ENCODE assay signal across 23 cellular contexts in genomic region chr1:229170778-229171505, GRCh38.
DNase-seq lines count a peak whose midpoint lies in the region; ATAC-seq and TF ChIP-seq lines count a peak whose summit lies in the region.
"Had no signal": no experiment of that assay in that cellular context is flagged by ENCODE, and none has a peak within 500 bp of the region (broad histone marks: within the 10 kb centered on the region; RNA-seq: fewer than 3 reads in every experiment).

No MANE protein-coding gene starts in this region.

- H3K9me3 ChIP-seq in hepatocyte (ENCODE audit: low read depth) (no peaks in the 10 kb centered on the region), neuronal stem cell (replicated peaks in 1 of 2; ENCODE audit: control insufficient read depth in 2 of 2, insufficient read depth in 1 of 2, low read depth in 1 of 2, low read length in 2 of 2) (no peaks in the 10 kb centered on the region)
- H3K9me3 ChIP-seq: gastroesophageal sphincter, left lung, right atrium auricular region, upper lobe of right lung had no signal

- H4K91ac ChIP-seq in neuronal stem cell (ENCODE audit: low read depth, low read length, poor library complexity), result no peak overlapping the region

- no peaks in the 10 kb centered on the region for H3K79me2 ChIP-seq in hepatocyte
- H3K79me2 ChIP-seq: parathyroid adenoma had no signal

- H3K4me2 ChIP-seq in hepatocyte (no peak overlapping the region), neuronal stem cell (ENCODE audit: insufficient read depth, low read length, poor library complexity, severe bottlenecking) (no peak overlapping the region)
- H3K4me2 ChIP-seq: PC-9 had no signal

- H3K27me3 ChIP-seq in hepatocyte (no peaks in the 10 kb centered on the region), neuronal stem cell (ENCODE audit: control insufficient read depth in 3 of 3, insufficient read depth in 3 of 3, low read depth in 1 of 3, low read length in 3 of 3) (peaks cover 0 to 7% (median 0%) of the 10 kb centered on the region in 3 experiments)
- H3K27me3 ChIP-seq: dorsolateral prefrontal cortex, gastroesophageal sphincter, left lung, right atrium auricular region, upper lobe of right lung had no signal

- H3K36me3 ChIP-seq in hepatocyte (replicated peaks; ENCODE audit: insufficient read depth, low read depth) (no peaks in the 10 kb centered on the region), neuronal stem cell (replicated peaks in 1 of 2; ENCODE audit: control insufficient read depth in 2 of 2, insufficient read depth in 2 of 2, low read length in 2 of 2) (no peaks in the 10 kb centered on the region)
- H3K36me3 ChIP-seq: gastroesophageal sphincter, left lung, right atrium auricular region, upper lobe of right lung had no signal

- no peaks in the 10 kb centered on the region for H3K9me2 ChIP-seq in hepatocyte (replicated peaks; ENCODE audit: insufficient read depth)

- no peak overlapping the region for H2AFZ ChIP-seq in hepatocyte
- no peak overlapping the region for H2AFZ ChIP-seq in neuronal stem cell (ENCODE audit: low read length)
- H2AFZ ChIP-seq: parathyroid adenoma, PC-9 had no signal

- H3K9ac ChIP-seq in neuronal stem cell (ENCODE audit: low read depth, low read length, poor library complexity), result no peak overlapping the region
- H3K9ac ChIP-seq: parathyroid adenoma had no signal

- no peak overlapping the region for H3K27ac Mint-ChIP-seq in activated CD4-positive, alpha-beta T cell treated with anti-CD3 and anti-CD28 coated beads, Interleukin-2, amount 10 ng/mL, durations not matched to agents 7 days and 5 days
- H3K27ac Mint-ChIP-seq: activated T-cell treated with anti-CD3 and anti-CD28 coated beads, Interleukin-2, amount 50 U/mL, for 72 hours had no signal

- no peak for ATAC-seq in GM21447 (IDR thresholded peaks at IDR 0.05; ENCODE audit: unreplicated experiment)
- ATAC-seq: activated T-cell treated with anti-CD3 and anti-CD28 coated beads, Interleukin-2, amount 50 U/mL, for 72 hours; gastroesophageal sphincter; naive thymus-derived CD4-positive, alpha-beta T cell had no signal

- peaks cover 2% of the 10 kb centered on the region for H3K27me3 Mint-ChIP-seq in activated CD4-positive, alpha-beta T cell treated with anti-CD3 and anti-CD28 coated beads, Interleukin-2, amount 10 ng/mL, durations not matched to agents 7 days and 5 days

- H2BK12ac ChIP-seq in neuronal stem cell (ENCODE audit: low read length), result no peak overlapping the region

- no peak overlapping the region for H3K4ac ChIP-seq in neuronal stem cell (ENCODE audit: low read length)

- H3K4me3 Mint-ChIP-seq in activated CD4-positive, alpha-beta T cell treated with anti-CD3 and anti-CD28 coated beads, Interleukin-2, amount 10 ng/mL, durations not matched to agents 7 days and 5 days, result no peak overlapping the region
- H3K4me3 Mint-ChIP-seq: activated T-cell treated with anti-CD3 and anti-CD28 coated beads, Interleukin-2, amount 50 U/mL, for 72 hours; immature natural killer cell; naive thymus-derived CD4-positive, alpha-beta T cell had no signal

- H3K23ac ChIP-seq in neuronal stem cell (ENCODE audit: low read depth, low read length, poor library complexity), result peak overlapping the region; percentile 49

- H3K27ac ChIP-seq in hepatocyte, result peak overlapping the region; percentile 63
- H3K27ac ChIP-seq in neuronal stem cell (replicated peaks; ENCODE audit: low read length), result no peak overlapping the region
- H3K27ac ChIP-seq: dorsolateral prefrontal cortex, gastroesophageal sphincter, left lung, parathyroid adenoma, PC-9, right atrium auricular region, upper lobe of right lung had no signal

- DNase-seq in DMS79 (lab: John Stamatoyannopoulos, UW), result peak; percentile 77
- peak; percentile 79 for DNase-seq in NCI-H82 (lab: John Stamatoyannopoulos, UW)
- no peak for DNase-seq in hepatocyte (ENCODE audit: low spot score)
- DNase-seq in neuronal stem cell (ENCODE audit: low spot score), result no peak
- no peak for DNase-seq in stimulated activated CD4-positive, alpha-beta T cell treated with anti-CD3 and anti-CD28 coated beads, Interleukin-12 subunit alpha, Interleukin-12 subunit beta, amount 100 ng/mL, for 4 hours
- DNase-seq in activated CD4-positive, alpha-beta T cell treated with anti-CD3 and anti-CD28 coated beads, Interleukin-2, amount 10 ng/mL, durations not matched to agents 7 days and 5 days, result no peak
- DNase-seq: activated CD4-positive, alpha-beta T cell treated with anti-CD3 and anti-CD28 coated beads, Interleukin-2, amount 50 U/mL, for 1 hour; activated naive CD4-positive, alpha-beta T cell; activated T-cell treated with anti-CD3 and anti-CD28 coated beads, Interleukin-2, amount 50 U/mL, for 72 hours; cerebellar nuclear complex; hypothalamus; immature natural killer cell; left lung; mesendoderm; naive thymus-derived CD4-positive, alpha-beta T cell; PC-9; Right ventricle myocardium superior; upper lobe of right lung had no signal

- no peak overlapping the region for H3K4me3 ChIP-seq in hepatocyte
- H3K4me3 ChIP-seq in neuronal stem cell (ENCODE audit: low read length in 2 of 2), result no peak overlapping the region
- H3K4me3 ChIP-seq: dorsolateral prefrontal cortex, gastroesophageal sphincter, left lung, PC-9, right atrium auricular region, upper lobe of right lung had no signal

- H3K18ac ChIP-seq in neuronal stem cell (ENCODE audit: low read length), result no peak overlapping the region

- H2BK15ac ChIP-seq in neuronal stem cell (ENCODE audit: low read length), result peak overlapping the region; percentile 28

- H2AK5ac ChIP-seq in neuronal stem cell (ENCODE audit: low read depth, low read length), result no peak overlapping the region

- POLR2A ChIA-PET in activated CD4-positive, alpha-beta T cell treated with anti-CD3 and anti-CD28 coated beads, Interleukin-2, amount 10 ng/mL, durations not matched to agents 7 days and 5 days (lab: Charles Lee), result no interaction called here

- no peak overlapping the region for H4K8ac ChIP-seq in neuronal stem cell (ENCODE audit: low read depth, low read length)

- no peaks in the 10 kb centered on the region for H3K36me3 Mint-ChIP-seq in activated CD4-positive, alpha-beta T cell treated with anti-CD3 and anti-CD28 coated beads, Interleukin-2, amount 10 ng/mL, durations not matched to agents 7 days and 5 days (ENCODE audit: low read depth)
- H3K36me3 Mint-ChIP-seq: immature natural killer cell; naive thymus-derived CD4-positive, alpha-beta T cell had no signal

- no peaks in the 10 kb centered on the region for H3K4me1 Mint-ChIP-seq in activated CD4-positive, alpha-beta T cell treated with anti-CD3 and anti-CD28 coated beads, Interleukin-2, amount 10 ng/mL, durations not matched to agents 7 days and 5 days
- H3K4me1 Mint-ChIP-seq: immature natural killer cell had no signal

- H2BK5ac ChIP-seq in neuronal stem cell (ENCODE audit: low read length), result no peak overlapping the region

- H2BK120ac ChIP-seq in neuronal stem cell (ENCODE audit: low read depth, low read length), result no peak overlapping the region

- WGBS in hepatocyte (ENCODE audit: low lambda C conversion rate, missing lambda C conversion rate), result 68% methylated on average over 8 of the region's 8 CpGs
- no CpG with 5 or more reads among the region's 8 CpGs for WGBS in neuronal stem cell (ENCODE audit: extremely low coverage in 2 of 2, insufficient read length in 2 of 2, insufficient replicate concordance in 1 of 2), 2 donors

- H4K20me1 ChIP-seq in hepatocyte (ENCODE audit: insufficient read depth, poor library complexity, severe bottlenecking), result no peaks in the 10 kb centered on the region

- no peaks in the 10 kb centered on the region for H3K9me3 Mint-ChIP-seq in activated CD4-positive, alpha-beta T cell treated with anti-CD3 and anti-CD28 coated beads, Interleukin-2, amount 10 ng/mL, durations not matched to agents 7 days and 5 days
- H3K9me3 Mint-ChIP-seq: activated T-cell treated with anti-CD3 and anti-CD28 coated beads, Interleukin-2, amount 50 U/mL, for 72 hours; immature natural killer cell had no signal

- H3K79me1 ChIP-seq in neuronal stem cell (ENCODE audit: low read depth, low read length), result no peaks in the 10 kb centered on the region

- CTCF ChIA-PET in activated CD4-positive, alpha-beta T cell treated with anti-CD3 and anti-CD28 coated beads, Interleukin-2, amount 10 ng/mL, durations not matched to agents 7 days and 5 days (lab: Charles Lee), result interaction anchor here (1.3 to 1.9 kb wide), 2 partner anchors 15 to 878 kb away, joined by 3 to 4 read pairs; no protein-coding TSS in a partner anchor

- H3K14ac ChIP-seq in neuronal stem cell (ENCODE audit: low read length), result no peak overlapping the region

- H3K4me1 ChIP-seq in hepatocyte (ENCODE audit: insufficient read depth) (peaks cover 8% of the 10 kb centered on the region), neuronal stem cell (ENCODE audit: control insufficient read depth in 2 of 2, insufficient read depth in 1 of 2, low read depth in 1 of 2, low read length in 2 of 2) (no peaks in the 10 kb centered on the region)
- H3K4me1 ChIP-seq: gastroesophageal sphincter, left lung, parathyroid adenoma, right atrium auricular region, upper lobe of right lung had no signal

- no peak for TF ChIP-seq CTCF in hepatocyte (IDR thresholded peaks at IDR 0.05; ENCODE audit: poor library complexity)

Comparison
In these comparisons a context has a peak if more than half of its experiments do, and no peak if none do; other contexts are left out.
1. DNase-seq: peak in DMS79 (single experiment) and NCI-H82 (single experiment); none in hepatocyte (single experiment), neuronal stem cell (single experiment), stimulated activated CD4-positive, alpha-beta T cell treated with anti-CD3 and anti-CD28 coated beads, Interleukin-12 subunit alpha, Interleukin-12 subunit beta, amount 100 ng/mL, for 4 hours (single experiment) and activated CD4-positive, alpha-beta T cell treated with anti-CD3 and anti-CD28 coated beads, Interleukin-2, amount 10 ng/mL, durations not matched to agents 7 days and 5 days (single experiment).